ENCODE assay signal across 1 cellular context in genomic region chr5:168317096-168317520, GRCh38.
A peak's percentile ranks its signal among the peaks of the same experiment; 100 is the strongest.
TF ChIP-seq lines count a peak whose summit lies in the region.

No MANE protein-coding gene starts in this region.

TF ChIP-seq in K562, 482 proteins besides CTCF, POLR2A, EP300 and RAD21 (continued from another document):
- peak; percentile 32 for TF ChIP-seq ZFP36 (IDR thresholded peaks at IDR 0.05; ENCODE audit: low read depth, low read length, partially characterized antibody)
- no peak for TF ChIP-seq DNMT1 (IDR thresholded peaks at IDR 0.05)
- no peak for TF ChIP-seq ZNF436 (CRISPR knock-in tag; IDR thresholded peaks at IDR 0.05)
- no peak for TF ChIP-seq HOXB6 (CRISPR knock-in tag; IDR thresholded peaks at IDR 0.05; ENCODE audit: borderline replicate concordance)
- no peak for TF ChIP-seq SIX5 (IDR thresholded peaks at IDR 0.05; ENCODE audit: borderline replicate concordance in 1 of 2, insufficient read depth in 1 of 2, low read depth in 1 of 2, low read length in 2 of 2)
- no peak for TF ChIP-seq SRSF3 (IDR thresholded peaks at IDR 0.05; ENCODE audit: insufficient read depth, low read length)
